19 cellular contexts compared by ENCODE assay signal in the genomic region with DNA sequence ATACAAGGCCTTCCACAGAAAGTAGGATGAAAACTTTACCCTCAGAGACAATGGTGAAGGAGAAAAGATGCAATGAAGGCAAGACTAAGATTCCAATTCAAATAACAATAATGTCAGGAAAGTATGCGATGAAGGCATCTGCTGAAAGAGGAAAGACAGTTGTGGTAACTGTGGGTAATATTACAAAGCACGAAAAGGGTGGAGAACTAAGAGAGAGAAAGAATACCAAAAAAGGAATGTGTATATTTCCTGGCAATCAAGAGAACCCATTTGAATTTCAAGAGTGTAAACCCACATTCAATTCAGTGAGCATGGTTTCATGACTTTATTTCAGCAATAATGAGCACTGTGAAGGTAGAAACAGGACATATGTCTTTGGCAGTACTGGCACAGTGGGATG.
DNase-seq lines count a peak whose midpoint lies in the region; TF ChIP-seq lines count a peak whose summit lies in the region.
"Had no signal": no experiment of that assay in that cellular context is flagged by ENCODE, and none has a peak within 500 bp of the region (broad histone marks: within the 10 kb centered on the region; RNA-seq: fewer than 3 reads in every experiment).

No MANE protein-coding gene starts in this region.

- H3K27ac Mint-ChIP-seq in HFFc6, result peak overlapping the region; percentile 26
- peak overlapping the region; percentile 87 for H3K27ac Mint-ChIP-seq in chondrocyte (ENCODE audit: unreplicated experiment)

- H3K9me3 Mint-ChIP-seq in HFFc6, result peaks cover 7% of the 10 kb centered on the region
- H3K9me3 Mint-ChIP-seq in chondrocyte (ENCODE audit: low read depth), result peaks cover 8% of the 10 kb centered on the region

- no peak for TF ChIP-seq POLR2A in erythroblast (IDR thresholded peaks at IDR 0.05; ENCODE audit: low read length)

- H3K4me2 ChIP-seq in OCI-LY3 (ENCODE audit: low read length), result peak overlapping the region; percentile 29

- no peak overlapping the region for H3K27ac ChIP-seq in OCI-LY3 (ENCODE audit: low read length)
- peak overlapping the region; percentile 26 for H3K27ac ChIP-seq in skeletal muscle tissue (ENCODE audit: low read depth, low read length)
- H3K27ac ChIP-seq: colonic mucosa, GM23248, HL-60, pancreas, VCaP had no signal

- H3K36me3 Mint-ChIP-seq in HFFc6 (ENCODE audit: low read depth), result peaks cover 16% of the 10 kb centered on the region
- H3K36me3 Mint-ChIP-seq in chondrocyte (ENCODE audit: low read depth), result peaks cover 36% of the 10 kb centered on the region

- TF ChIP-seq CTCF in HFFc6 (IDR thresholded peaks at IDR 0.05) (no peak), OCI-LY3 (IDR thresholded peaks at IDR 0.05; ENCODE audit: low read depth, low read length) (no peak), chondrocyte (IDR thresholded peaks at IDR 0.05) (no peak)

- H2AFZ ChIP-seq in OCI-LY3 (ENCODE audit: low read depth, low read length), result no peak overlapping the region
- H2AFZ ChIP-seq: GM23248 had no signal

- DNase-seq in HFFc6, result no peak
- no peak for DNase-seq in chondrocyte (ENCODE audit: low spot score)
- no peak for DNase-seq in ACHN
- DNase-seq in EL, result no peak
- no peak for DNase-seq in erythroblast (lab: John Stamatoyannopoulos, UW)
- DNase-seq: activated effector memory CD4-positive, alpha-beta T cell treated with Interleukin-2 at 50 U/mL for 16 hours; C1 segment of cervical spinal cord; colonic mucosa; DMS 273 treated with DMSO at 0.1 percent for 48 hours; foreskin melanocyte; NCI-H2171; pancreas; sigmoid colon had no signal

- peaks cover 37% of the 10 kb centered on the region for H3K4me1 ChIP-seq in OCI-LY3 (ENCODE audit: low read length)
- peaks cover 5 to 8% (median 7%) of the 10 kb centered on the region in 3 donors for H3K4me1 ChIP-seq in skeletal muscle tissue (ENCODE audit: control insufficient read depth in 3 of 3, insufficient read depth in 3 of 3, low read length in 3 of 3)
- H3K4me1 ChIP-seq: colonic mucosa, pancreas had no signal

- in situ Hi-C loops in ACHN (cut with HindIII; ENCODE audit: low pct_ligation_motif_present, low pct_unique_long_range_greater_than_20kb, low sequenced_read_pairs), result no loop called here

- H4K20me1 ChIP-seq in OCI-LY3 (ENCODE audit: insufficient read depth, low read length), result no peaks in the 10 kb centered on the region

- no peaks in the 10 kb centered on the region for H3K36me3 ChIP-seq in OCI-LY3 (replicated peaks; ENCODE audit: low read depth, low read length)
- H3K36me3 ChIP-seq in skeletal muscle tissue (ENCODE audit: control insufficient read depth in 3 of 3, insufficient read depth in 3 of 3, low read length in 3 of 3), result no peaks in the 10 kb centered on the region
- H3K36me3 ChIP-seq: colonic mucosa, pancreas, sigmoid colon, tibial nerve had no signal

- H3K9ac ChIP-seq in OCI-LY3 (ENCODE audit: low read length), result no peak overlapping the region
- no peak overlapping the region for H3K9ac ChIP-seq in skeletal muscle tissue (ENCODE audit: low read depth in 1 of 3, low read length in 3 of 3)
- H3K9ac ChIP-seq: GM23248 had no signal

- H3K4me3 ChIP-seq in OCI-LY3 (ENCODE audit: low read length), result no peak overlapping the region
- no peak overlapping the region for H3K4me3 ChIP-seq in skeletal muscle tissue (ENCODE audit: low read length in 3 of 3)
- H3K4me3 ChIP-seq: colonic mucosa, GM23248, pancreas, sigmoid colon, tibial nerve had no signal

- H3K27me3 Mint-ChIP-seq in HFFc6 (ENCODE audit: insufficient read depth), result no peaks in the 10 kb centered on the region
- no peaks in the 10 kb centered on the region for H3K27me3 Mint-ChIP-seq in chondrocyte (ENCODE audit: low read depth)

- peaks cover 60% of the 10 kb centered on the region for H3K4me1 Mint-ChIP-seq in HFFc6 (ENCODE audit: low read depth)
- peaks cover 77% of the 10 kb centered on the region for H3K4me1 Mint-ChIP-seq in chondrocyte (ENCODE audit: low read depth)

- H3K27me3 ChIP-seq in OCI-LY3 (ENCODE audit: low read depth, low read length) (peaks cover 36% of the 10 kb centered on the region), skeletal muscle tissue (ENCODE audit: control insufficient read depth in 3 of 3, insufficient read depth in 3 of 3, low read length in 3 of 3) (no peaks in the 10 kb centered on the region)
- H3K27me3 ChIP-seq: colonic mucosa, pancreas, sigmoid colon, tibial nerve had no signal

- peak overlapping the region; percentile 49 for H3K4me3 Mint-ChIP-seq in HFFc6
- H3K4me3 Mint-ChIP-seq in chondrocyte (ENCODE audit: unreplicated experiment), result no peak overlapping the region

- no peaks in the 10 kb centered on the region for H3K79me2 ChIP-seq in OCI-LY3 (ENCODE audit: low read length)

- H3K9me3 ChIP-seq in OCI-LY3 (ENCODE audit: insufficient read depth, low read length) (0 out of 2 replicates have a peak, but pooled peaks cover 3% of the 10 kb centered on the region), skeletal muscle tissue (ENCODE audit: control insufficient read depth in 3 of 3, low read length in 3 of 3) (peaks cover 0 to 4% (median 0%) of the 10 kb centered on the region in 3 donors)
- H3K9me3 ChIP-seq: colonic mucosa, pancreas, sigmoid colon had no signal
